ENCODE assay signal across 8 cellular contexts in the genomic region with DNA sequence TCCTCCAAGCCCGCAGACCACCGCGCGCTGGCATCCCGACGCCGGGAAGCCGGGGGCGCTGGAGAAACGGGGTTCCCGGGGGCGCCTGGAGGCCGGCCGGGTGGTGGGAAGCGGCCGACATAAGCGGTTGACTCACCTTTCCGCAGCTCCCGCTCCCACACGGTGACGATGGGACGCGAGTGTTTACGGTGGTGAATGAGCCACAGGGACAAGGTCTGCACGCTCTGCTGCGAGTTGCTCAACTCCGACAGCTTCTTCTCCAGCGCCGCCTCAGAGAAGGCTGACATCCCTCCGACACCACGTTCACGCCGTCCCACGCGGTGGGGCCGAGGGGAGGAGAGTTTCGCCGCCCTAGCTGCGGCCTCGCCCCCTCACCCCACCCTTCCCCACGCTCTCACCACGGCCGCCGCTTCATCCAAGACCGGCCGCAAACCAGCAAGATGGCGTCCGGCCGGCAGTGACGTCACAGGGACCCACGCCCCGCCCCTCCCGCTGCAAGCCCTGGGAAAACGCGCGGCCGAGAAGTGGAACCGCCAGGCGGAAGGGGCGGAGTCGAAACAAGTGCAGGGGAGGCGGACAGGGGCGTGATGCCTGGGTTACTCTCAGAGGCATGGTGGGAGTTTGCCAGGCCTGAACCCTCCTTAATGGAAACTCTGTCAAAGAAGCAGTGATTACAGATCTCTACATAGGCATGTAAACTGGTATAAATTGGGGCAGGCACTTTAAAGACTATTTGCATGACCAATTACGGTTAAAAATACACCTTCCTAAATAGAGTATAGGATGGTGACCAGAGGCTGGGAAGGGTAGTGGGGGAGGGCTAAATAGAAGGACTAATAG. TPM values are rescaled to one million over a fixed set of nuclear protein-coding genes. Genes with fewer than 3 reads are reported as not detected.
A peak's percentile ranks its signal among the peaks of the same experiment; 100 is the strongest.
DNase-seq lines count a peak whose midpoint lies in the region; ATAC-seq, FAIRE-seq and TF ChIP-seq lines count a peak whose summit lies in the region.

TSS of gene RPRD1A (minus strand) at position 442 of the 840 bp plus-strand sequence. CDS start at position 287, 155 bp downstream.

- TF ChIP-seq POLR2A in HepG2 (IDR thresholded peaks at IDR 0.05; ENCODE audit: insufficient read depth in 1 of 2, low read depth in 2 of 2, low read length in 2 of 2): peak; percentile 83 to 84

- in situ Hi-C loops in HepG2 (cut with HindIII; ENCODE audit: extremely low pct_ligation_motif_present, low pct_unique_long_range_greater_than_20kb): no loop called here

- TF ChIP-seq RAD21 in HepG2 (CRISPR knock-in tag; IDR thresholded peaks at IDR 0.05): no peak

- H3K27ac ChIP-seq in C4-2B (peak within 1 kb of the TSS; percentile 92), HepG2 (ENCODE audit: extremely low read length, insufficient read depth, low read length) (peak within 1 kb of the TSS; percentile 89)

- H3K9me3 ChIP-seq in HepG2 (ENCODE audit: low read length): no peaks in the 10 kb centered on the region

- H3K4me3 ChIP-seq in HepG2 (replicated peaks in 1 of 3; ENCODE audit: insufficient read depth in 1 of 3, low read depth in 2 of 3, low read length in 3 of 3): peak within 1 kb of the TSS; percentile 84 to 94 (median 87)

- CTCF ChIA-PET in HepG2 (lab: Yijun Ruan, JAX; ENCODE audit: low intra/inter-chr PET ratio, low total read pairs): no interaction called here

- peaks cover 51% of the 10 kb centered on the region for H3K79me2 ChIP-seq in HepG2 (ENCODE audit: insufficient read depth, low read length)

- FAIRE-seq in HepG2 (lab: Jason Lieb, UNC): peak; percentile 21

- H3K36me3 ChIP-seq in HepG2 (replicated peaks in 1 of 2; ENCODE audit: control insufficient read depth in 1 of 2, insufficient read depth in 2 of 2, low read length in 2 of 2): no peaks in the 10 kb centered on the region

- H2AFZ ChIP-seq in HepG2 (ENCODE audit: low read length): peak within 1 kb of the TSS; percentile 39

- POLR2A ChIA-PET in HepG2 (lab: Yijun Ruan, JAX): interaction anchor here (0.6 to 1.4 kb wide), 6 partner anchors 12 to 95 kb away, joined by 3 to 6 read pairs (median 4); partner anchors contain the start of gene RMP24

- TF ChIP-seq EP300 in HepG2 (IDR thresholded peaks at IDR 0.05; ENCODE audit: low read depth in 2 of 2, low read length in 2 of 2): no peak
- no peak for TF ChIP-seq EP300 in HepG2 (CRISPR knock-in tag; IDR thresholded peaks at IDR 0.05; ENCODE audit: borderline replicate concordance)

- peak; percentile 92 for DNase-seq in NCI-H774 (lab: John Stamatoyannopoulos, UW)
- DNase-seq in activated CD4-positive, alpha-beta T cell treated with anti-CD3 and anti-CD28 coated beads, Interleukin-2, amount 50 U/mL, for 4 hours: peak; percentile 98
- peak; percentile 97 for DNase-seq in dermis blood vessel endothelial cell
- DNase-seq in HepG2 (ENCODE audit: low spot score): peak; percentile 88
- peak; percentile 98 for DNase-seq in stimulated activated CD4-positive, alpha-beta T cell treated with anti-CD3 and anti-CD28 coated beads, Interleukin-4, amount 100 ng/mL, for 1 hour

- BruUV-seq in HepG2 (replicated peaks; lab: Mats Ljungman, UMichigan): TSS peak; percentile 74

- peak; percentile 96 for ATAC-seq in GM19395 (IDR thresholded peaks at IDR 0.05; ENCODE audit: unreplicated experiment)
- peak; percentile 77 for ATAC-seq in HG03565 (IDR thresholded peaks at IDR 0.05; ENCODE audit: unreplicated experiment)
- peak; percentile 95 for ATAC-seq in HepG2

- peaks cover 41% of the 10 kb centered on the region for H3K4me1 ChIP-seq in HepG2 (ENCODE audit: insufficient read depth, low read length)

- intact Hi-C loops in HepG2 (cut with micrococcal nuclease; ENCODE audit: unreplicated experiment): no loop called here

- WGBS in HepG2 (ENCODE audit: low lambda C conversion rate): under 1% methylated on average over 31 of the region's 64 CpGs

- no peak for TF ChIP-seq CTCF in C4-2B (conservative IDR thresholded peaks at IDR 0.05)
- 0 out of 2 replicates have a peak, but pooled peaks have one; percentile 19 for TF ChIP-seq CTCF in HepG2 (CRISPR knock-in tag; IDR thresholded peaks at IDR 0.05)

- H4K20me1 ChIP-seq in HepG2 (ENCODE audit: insufficient read depth, low read length): peaks cover 15% of the 10 kb centered on the region; the same call in 1 of the 2 replicates

- no peaks in the 10 kb centered on the region; a peak in 1 of 5 replicates for H3K27me3 ChIP-seq in HepG2 (ENCODE audit: control insufficient read depth in 1 of 2, insufficient read depth in 2 of 2, low read length in 2 of 2)

- peak within 1 kb of the TSS; percentile 91 for H3K4me2 ChIP-seq in HepG2 (ENCODE audit: low read depth, low read length)

- H3K9ac ChIP-seq in HepG2 (ENCODE audit: insufficient read depth, low read depth, low read length): peak within 1 kb of the TSS; percentile 91

TF ChIP-seq in HepG2, 621 proteins besides CTCF, POLR2A, EP300 and RAD21 (continues in another document):
- TF ChIP-seq ZNF547 (CRISPR knock-in tag; IDR thresholded peaks at IDR 0.05): no peak

RNA-seq across cellular contexts. Expression of gene RPRD1A, which starts in this region (rescaled TPM):
- total RNA-seq in dermis blood vessel endothelial cell (51.7 and 58.4 TPM in 2 replicates), HepG2 (2016; rRNA removed; fragmentation: Illumina TruSeq; extraction: Trizol) (78.2 and 105 TPM in 2 replicates)
- total RNA-seq in HepG2 (2016; cell fraction: cytosol; rRNA removed; fragmentation: Illumina TruSeq; extraction: Trizol; ENCODE audit: low read depth): 45.6 and 46.6 TPM in 2 replicates
- total RNA-seq in HepG2 (2016; cell fraction: insoluble cytoplasmic fraction; rRNA removed; fragmentation: Illumina TruSeq; extraction: Trizol): 79.2 and 105 TPM in 2 replicates
- total RNA-seq in HepG2 (2016; cell fraction: membrane; rRNA removed; fragmentation: Illumina TruSeq; extraction: Trizol): 54.0 and 61.2 TPM in 2 replicates
- total RNA-seq in HepG2 (2016; cell fraction: nucleus; rRNA removed; fragmentation: Illumina TruSeq; extraction: Trizol): 85.2 and 97.0 TPM in 2 replicates
- 36.4 and 42.5 TPM in 2 replicates for polyA plus RNA-seq in HepG2 (2011; rRNA removed)
- 15.8 and 21.7 TPM in 2 replicates for polyA plus RNA-seq in HepG2 (2011; cell fraction: cytosol; rRNA removed)
- 49.0 and 60.6 TPM in 2 replicates for polyA plus RNA-seq in HepG2 (2011; cell fraction: nucleus; rRNA removed)
- 49.2 and 49.7 TPM in 2 replicates for polyA plus RNA-seq in HepG2 (2012)
- 8.8 and 9.0 TPM in 2 replicates for polyA plus RNA-seq in HepG2 (2016; cell fraction: cytosol; fragmentation: Illumina TruSeq; extraction: Trizol; ENCODE audit: low read depth)
- 67.3 and 70.4 TPM in 2 replicates for polyA plus RNA-seq in HepG2 (2016; cell fraction: insoluble cytoplasmic fraction; fragmentation: Illumina TruSeq; extraction: Trizol; ENCODE audit: low read depth)
- 25.6 and 26.2 TPM in 2 replicates for polyA plus RNA-seq in HepG2 (2016; cell fraction: membrane; fragmentation: Illumina TruSeq; extraction: Trizol; ENCODE audit: low read depth)
- polyA plus RNA-seq in HepG2 (2016; cell fraction: nucleus; fragmentation: Illumina TruSeq; extraction: Trizol; ENCODE audit: insufficient read depth, low read depth): 67.7 and 71.1 TPM in 2 replicates
- 39.8 and 42.7 TPM in 2 replicates for polyA minus RNA-seq in HepG2 (2011; rRNA and poly(A)+ RNA removed; ENCODE audit: low replicate concordance)
- polyA minus RNA-seq in HepG2 (2011; cell fraction: cytosol; rRNA and poly(A)+ RNA removed): 40.6 and 41.2 TPM in 2 replicates
- polyA minus RNA-seq in HepG2 (2011; cell fraction: nucleus; rRNA and poly(A)+ RNA removed): 151 and 160 TPM in 2 replicates

Comparison
In these comparisons a context has a peak if more than half of its experiments do, and no peak if none do; other contexts are left out.
1. Peak in every context shown above with its lines: DNase-seq, ATAC-seq, H3K4me3 ChIP-seq and H3K27ac ChIP-seq.